In genomic region chr7:36472141-36472729, GRCh38 we compare ENCODE assay signal across 20 cellular contexts.
"Had no signal": no experiment of that assay in that cellular context is flagged by ENCODE, and none has a peak within 500 bp of the region (broad histone marks: within the 10 kb centered on the region; RNA-seq: fewer than 3 reads in every experiment).

No MANE protein-coding gene starts in this region.

- DNase-seq: IMR-90; Karpas-422; KG1; MM.1S; NCI-H1092 treated with DMSO at 0.1 percent for 48 hours; NCI-H1436; NCI-H2081; NCI-H2107; NCI-H2171 treated with DMSO at 0.1 percent for 48 hours; NCI-H524; NCI-H526 treated with DMSO at 0.1 percent for 48 hours; NCI-H748 treated with DMSO at 0.1 percent for 48 hours; NK-92 treated with Interleukin-12 subunit alpha and Interleukin-12 subunit beta, amount 100 ng/mL, for 24 hours; PC-3; SHP77; SK-N-SH; SW 1271; T-cell had no signal

- ATAC-seq: Panc1, PC-3, T-cell had no signal

- H3K4me2 ChIP-seq: SK-N-SH had no signal

- H3K9ac ChIP-seq: SK-N-SH had no signal

- H3K9me3 ChIP-seq: SK-N-SH had no signal

- H3K27ac ChIP-seq: RWPE1 had no signal
